In genomic region chr13:112697756-112698655, GRCh38 we compare ENCODE assay signal across 1 cellular context.
TF ChIP-seq lines count a peak whose summit lies in the region.

No MANE protein-coding gene starts in this region.

TF ChIP-seq in WTC11, 78 proteins besides CTCF, POLR2A, EP300 and RAD21 (continued from another document):
- TF ChIP-seq USF2 (CRISPR knock-in tag; IDR thresholded peaks at IDR 0.05) (no peak), HMGA2 (CRISPR knock-in tag; IDR thresholded peaks at IDR 0.05) (no peak), ATF6 (CRISPR knock-in tag; IDR thresholded peaks at IDR 0.05) (no peak)
